In genomic region chr4:140253556-140254027, GRCh38 we compare ENCODE assay signal across 8 cellular contexts.
DNase-seq lines count a peak whose midpoint lies in the region; ATAC-seq and TF ChIP-seq lines count a peak whose summit lies in the region.

No MANE protein-coding gene starts in this region.

- ATAC-seq in HG03460 (IDR thresholded peaks at IDR 0.05; ENCODE audit: unreplicated experiment) (no peak), GM21717 (IDR thresholded peaks at IDR 0.05; ENCODE audit: unreplicated experiment) (no peak)

- no peak for DNase-seq in BE2C
- no peak for DNase-seq in coronary artery (ENCODE audit: low spot score)
- no peak for DNase-seq in SW480 (ENCODE audit: low spot score)
- DNase-seq in NCI-H2107 (lab: John Stamatoyannopoulos, UW) = no peak

- H3K27me3 ChIP-seq in BE2C (no peaks in the 10 kb centered on the region), neuron (ENCODE audit: insufficient read depth, low read length) (no peaks in the 10 kb centered on the region)

- H3K27ac ChIP-seq in coronary artery = no peak overlapping the region

- TF ChIP-seq CTCF in BE2C (IDR thresholded peaks at IDR 0.05; ENCODE audit: low read depth, low read length) (no peak), coronary artery (IDR thresholded peaks at IDR 0.05) (no peak)

- peak overlapping the region; percentile 42 for H2AFZ ChIP-seq in neuron (ENCODE audit: low read depth, low read length)

- TF ChIP-seq EP300 in Ishikawa (IDR thresholded peaks at IDR 0.05; ENCODE audit: borderline replicate concordance) = no peak

- H3K4me3 ChIP-seq in BE2C (ENCODE audit: low read depth, low read length) = 0 out of 2 replicates have a peak overlapping the region, but pooled peaks have one; percentile 17
- peak overlapping the region; percentile 79 for H3K4me3 ChIP-seq in coronary artery
- H3K4me3 ChIP-seq in neuron (ENCODE audit: low read length) = no peak overlapping the region

- no peak for TF ChIP-seq RAD21 in Ishikawa (IDR thresholded peaks at IDR 0.05; ENCODE audit: low read depth)

- H3K9me3 ChIP-seq in BE2C (no peaks in the 10 kb centered on the region), neuron (ENCODE audit: low read length) (no peaks in the 10 kb centered on the region)

- H3K36me3 ChIP-seq in BE2C (no peaks in the 10 kb centered on the region), neuron (ENCODE audit: insufficient read depth, low read length) (no peaks in the 10 kb centered on the region)

- H3K4me1 ChIP-seq in BE2C = peaks cover 38% of the 10 kb centered on the region
- peaks cover 32% of the 10 kb centered on the region for H3K4me1 ChIP-seq in neuron (ENCODE audit: insufficient read depth, low read length)

TF ChIP-seq in Ishikawa, 13 proteins besides CTCF, POLR2A, EP300 and RAD21:
- TF ChIP-seq EGR1 (IDR thresholded peaks at IDR 0.05) (no peak), TEAD4 (IDR thresholded peaks at IDR 0.05) (0 out of 2 replicates have a peak, but pooled peaks have one; percentile 0)
